Comparison of ENCODE assay signal across 1 cellular context in the genomic region with DNA sequence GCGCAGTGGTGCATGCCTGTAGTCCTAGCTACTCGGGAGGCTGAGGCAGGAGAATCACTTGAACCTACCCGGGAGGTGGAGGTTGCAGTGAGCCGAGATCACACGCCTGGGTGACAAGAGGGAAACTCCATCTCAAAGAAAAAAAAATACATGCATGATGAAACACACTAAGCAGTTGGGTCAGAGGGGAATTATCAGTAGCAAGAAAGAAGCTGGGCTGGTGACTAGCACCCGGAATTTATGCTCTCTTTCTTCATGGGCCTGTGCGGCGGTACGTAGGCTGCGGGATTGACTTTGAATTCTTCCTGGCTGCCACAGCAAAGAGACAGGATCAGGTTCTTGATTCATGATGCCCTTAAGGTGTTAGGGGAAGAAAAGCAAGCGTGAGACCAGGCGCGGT. TPM values are rescaled to one million over a fixed set of nuclear protein-coding genes. Genes with fewer than 3 reads are reported as not detected.
"Had no signal": no experiment of that assay in that cellular context is flagged by ENCODE, and none has a peak within 500 bp of the region (broad histone marks: within the 10 kb centered on the region; RNA-seq: fewer than 3 reads in every experiment).

No MANE protein-coding gene starts in this region.

RNA-seq across cellular contexts. Expression of gene ZP3, which starts 54.9 kb away (rescaled TPM):
- total RNA-seq: Right ventricle myocardium superior had no signal
